ENCODE assay signal across 1 cellular context in the genomic region with DNA sequence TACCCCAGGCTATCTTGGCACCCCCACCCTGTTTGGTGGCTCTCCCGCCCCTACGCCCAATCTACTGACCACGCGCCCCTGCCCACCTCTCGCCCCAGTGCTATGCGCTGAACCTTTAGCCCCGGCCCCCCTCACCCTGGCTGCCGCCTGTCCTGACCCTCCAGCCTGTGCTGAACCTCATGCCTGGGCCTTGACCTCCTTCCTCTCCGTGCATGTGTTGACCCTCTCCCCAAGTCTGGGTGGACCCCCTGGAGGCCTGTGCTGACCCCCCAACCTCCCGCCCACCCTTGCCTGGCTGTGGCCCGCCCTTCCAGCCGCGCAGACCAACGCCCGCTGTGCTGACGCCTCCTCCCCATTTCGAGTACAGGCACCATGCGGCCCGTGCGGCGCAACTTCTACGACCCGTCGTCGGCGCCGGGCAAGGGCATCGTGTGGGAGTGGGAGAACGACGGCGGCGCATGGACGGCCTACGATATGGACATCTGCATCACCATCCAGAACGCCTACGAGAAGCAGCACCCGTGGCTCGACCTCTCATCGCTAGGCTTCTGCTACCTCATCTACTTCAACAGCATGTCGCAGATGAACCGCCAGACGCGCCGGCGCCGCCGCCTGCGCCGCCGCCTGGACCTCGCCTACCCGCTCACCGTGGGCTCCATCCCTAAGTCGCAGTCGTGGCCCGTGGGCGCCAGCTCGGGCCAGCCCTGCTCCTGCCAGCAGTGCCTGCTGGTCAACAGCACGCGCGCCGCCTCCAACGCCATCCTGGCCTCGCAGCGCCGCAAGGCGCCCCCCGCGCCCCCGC.
TF ChIP-seq lines count a peak whose summit lies in the region.

No MANE protein-coding gene starts in this region.

TF ChIP-seq in WTC11, 78 proteins besides CTCF, POLR2A, EP300 and RAD21 (continues in another document):
- TF ChIP-seq OVOL2 (CRISPR knock-in tag; IDR thresholded peaks at IDR 0.05; ENCODE audit: borderline replicate concordance): no peak
- TF ChIP-seq, protein P1, sequence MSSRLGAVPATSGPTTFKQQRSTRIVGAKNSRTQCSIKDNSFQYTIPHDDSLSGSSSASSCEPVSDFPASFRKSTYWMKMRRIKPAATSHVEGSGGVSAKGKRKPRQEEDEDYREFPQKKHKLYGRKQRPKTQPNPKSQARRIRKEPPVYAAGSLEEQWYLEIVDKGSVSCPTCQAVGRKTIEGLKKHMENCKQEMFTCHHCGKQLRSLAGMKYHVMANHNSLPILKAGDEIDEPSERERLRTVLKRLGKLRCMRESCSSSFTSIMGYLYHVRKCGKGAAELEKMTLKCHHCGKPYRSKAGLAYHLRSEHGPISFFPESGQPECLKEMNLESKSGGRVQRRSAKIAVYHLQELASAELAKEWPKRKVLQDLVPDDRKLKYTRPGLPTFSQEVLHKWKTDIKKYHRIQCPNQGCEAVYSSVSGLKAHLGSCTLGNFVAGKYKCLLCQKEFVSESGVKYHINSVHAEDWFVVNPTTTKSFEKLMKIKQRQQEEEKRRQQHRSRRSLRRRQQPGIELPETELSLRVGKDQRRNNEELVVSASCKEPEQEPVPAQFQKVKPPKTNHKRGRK (CRISPR knock-in tag; IDR thresholded peaks at IDR 0.05; ENCODE audit: borderline replicate concordance): no peak
- TF ChIP-seq NFE2L1 (CRISPR knock-in tag; IDR thresholded peaks at IDR 0.05): no peak
- TF ChIP-seq, protein P2, sequence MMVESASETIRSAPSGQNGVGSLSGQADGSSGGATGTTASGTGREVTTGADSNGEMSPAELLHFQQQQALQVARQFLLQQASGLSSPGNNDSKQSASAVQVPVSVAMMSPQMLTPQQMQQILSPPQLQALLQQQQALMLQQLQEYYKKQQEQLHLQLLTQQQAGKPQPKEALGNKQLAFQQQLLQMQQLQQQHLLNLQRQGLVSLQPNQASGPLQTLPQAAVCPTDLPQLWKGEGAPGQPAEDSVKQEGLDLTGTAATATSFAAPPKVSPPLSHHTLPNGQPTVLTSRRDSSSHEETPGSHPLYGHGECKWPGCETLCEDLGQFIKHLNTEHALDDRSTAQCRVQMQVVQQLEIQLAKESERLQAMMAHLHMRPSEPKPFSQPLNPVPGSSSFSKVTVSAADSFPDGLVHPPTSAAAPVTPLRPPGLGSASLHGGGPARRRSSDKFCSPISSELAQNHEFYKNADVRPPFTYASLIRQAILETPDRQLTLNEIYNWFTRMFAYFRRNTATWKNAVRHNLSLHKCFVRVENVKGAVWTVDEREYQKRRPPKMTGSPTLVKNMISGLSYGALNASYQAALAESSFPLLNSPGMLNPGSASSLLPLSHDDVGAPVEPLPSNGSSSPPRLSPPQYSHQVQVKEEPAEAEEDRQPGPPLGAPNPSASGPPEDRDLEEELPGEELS (CRISPR knock-in tag; IDR thresholded peaks at IDR 0.05): 0 out of 2 replicates have a peak, but pooled peaks have one; percentile 53
- 0 out of 2 replicates have a peak, but pooled peaks have one; percentile 33 for TF ChIP-seq ZNF138 (CRISPR knock-in tag; conservative IDR thresholded peaks at IDR 0.05)
- no peak for TF ChIP-seq ESRRA (CRISPR knock-in tag; IDR thresholded peaks at IDR 0.05; ENCODE audit: borderline replicate concordance)
- TF ChIP-seq, protein P3, sequence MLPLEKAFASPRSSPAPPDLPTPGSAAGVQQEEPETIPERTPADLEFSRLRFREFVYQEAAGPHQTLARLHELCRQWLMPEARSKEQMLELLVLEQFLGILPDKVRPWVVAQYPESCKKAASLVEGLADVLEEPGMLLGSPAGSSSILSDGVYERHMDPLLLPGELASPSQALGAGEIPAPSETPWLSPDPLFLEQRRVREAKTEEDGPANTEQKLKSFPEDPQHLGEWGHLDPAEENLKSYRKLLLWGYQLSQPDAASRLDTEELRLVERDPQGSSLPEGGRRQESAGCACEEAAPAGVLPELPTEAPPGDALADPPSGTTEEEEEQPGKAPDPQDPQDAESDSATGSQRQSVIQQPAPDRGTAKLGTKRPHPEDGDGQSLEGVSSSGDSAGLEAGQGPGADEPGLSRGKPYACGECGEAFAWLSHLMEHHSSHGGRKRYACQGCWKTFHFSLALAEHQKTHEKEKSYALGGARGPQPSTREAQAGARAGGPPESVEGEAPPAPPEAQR (CRISPR knock-in tag; IDR thresholded peaks at IDR 0.05): no peak
- no peak for TF ChIP-seq ZNF416 (CRISPR knock-in tag; IDR thresholded peaks at IDR 0.05)
- no peak for TF ChIP-seq JUN (CRISPR knock-in tag; IDR thresholded peaks at IDR 0.05)
- TF ChIP-seq ATF1 (CRISPR knock-in tag; IDR thresholded peaks at IDR 0.05): no peak
- TF ChIP-seq TEAD4 (CRISPR knock-in tag; IDR thresholded peaks at IDR 0.05): no peak
- TF ChIP-seq, protein P4, sequence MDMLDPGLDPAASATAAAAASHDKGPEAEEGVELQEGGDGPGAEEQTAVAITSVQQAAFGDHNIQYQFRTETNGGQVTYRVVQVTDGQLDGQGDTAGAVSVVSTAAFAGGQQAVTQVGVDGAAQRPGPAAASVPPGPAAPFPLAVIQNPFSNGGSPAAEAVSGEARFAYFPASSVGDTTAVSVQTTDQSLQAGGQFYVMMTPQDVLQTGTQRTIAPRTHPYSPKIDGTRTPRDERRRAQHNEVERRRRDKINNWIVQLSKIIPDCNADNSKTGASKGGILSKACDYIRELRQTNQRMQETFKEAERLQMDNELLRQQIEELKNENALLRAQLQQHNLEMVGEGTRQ (CRISPR knock-in tag; IDR thresholded peaks at IDR 0.05): no peak
- TF ChIP-seq, protein P5, sequence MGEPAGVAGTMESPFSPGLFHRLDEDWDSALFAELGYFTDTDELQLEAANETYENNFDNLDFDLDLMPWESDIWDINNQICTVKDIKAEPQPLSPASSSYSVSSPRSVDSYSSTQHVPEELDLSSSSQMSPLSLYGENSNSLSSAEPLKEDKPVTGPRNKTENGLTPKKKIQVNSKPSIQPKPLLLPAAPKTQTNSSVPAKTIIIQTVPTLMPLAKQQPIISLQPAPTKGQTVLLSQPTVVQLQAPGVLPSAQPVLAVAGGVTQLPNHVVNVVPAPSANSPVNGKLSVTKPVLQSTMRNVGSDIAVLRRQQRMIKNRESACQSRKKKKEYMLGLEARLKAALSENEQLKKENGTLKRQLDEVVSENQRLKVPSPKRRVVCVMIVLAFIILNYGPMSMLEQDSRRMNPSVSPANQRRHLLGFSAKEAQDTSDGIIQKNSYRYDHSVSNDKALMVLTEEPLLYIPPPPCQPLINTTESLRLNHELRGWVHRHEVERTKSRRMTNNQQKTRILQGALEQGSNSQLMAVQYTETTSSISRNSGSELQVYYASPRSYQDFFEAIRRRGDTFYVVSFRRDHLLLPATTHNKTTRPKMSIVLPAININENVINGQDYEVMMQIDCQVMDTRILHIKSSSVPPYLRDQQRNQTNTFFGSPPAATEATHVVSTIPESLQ (CRISPR knock-in tag; IDR thresholded peaks at IDR 0.05): no peak
- TF ChIP-seq, protein P6, sequence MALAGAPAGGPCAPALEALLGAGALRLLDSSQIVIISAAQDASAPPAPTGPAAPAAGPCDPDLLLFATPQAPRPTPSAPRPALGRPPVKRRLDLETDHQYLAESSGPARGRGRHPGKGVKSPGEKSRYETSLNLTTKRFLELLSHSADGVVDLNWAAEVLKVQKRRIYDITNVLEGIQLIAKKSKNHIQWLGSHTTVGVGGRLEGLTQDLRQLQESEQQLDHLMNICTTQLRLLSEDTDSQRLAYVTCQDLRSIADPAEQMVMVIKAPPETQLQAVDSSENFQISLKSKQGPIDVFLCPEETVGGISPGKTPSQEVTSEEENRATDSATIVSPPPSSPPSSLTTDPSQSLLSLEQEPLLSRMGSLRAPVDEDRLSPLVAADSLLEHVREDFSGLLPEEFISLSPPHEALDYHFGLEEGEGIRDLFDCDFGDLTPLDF (CRISPR knock-in tag; IDR thresholded peaks at IDR 0.05): no peak
- TF ChIP-seq, protein P7, sequence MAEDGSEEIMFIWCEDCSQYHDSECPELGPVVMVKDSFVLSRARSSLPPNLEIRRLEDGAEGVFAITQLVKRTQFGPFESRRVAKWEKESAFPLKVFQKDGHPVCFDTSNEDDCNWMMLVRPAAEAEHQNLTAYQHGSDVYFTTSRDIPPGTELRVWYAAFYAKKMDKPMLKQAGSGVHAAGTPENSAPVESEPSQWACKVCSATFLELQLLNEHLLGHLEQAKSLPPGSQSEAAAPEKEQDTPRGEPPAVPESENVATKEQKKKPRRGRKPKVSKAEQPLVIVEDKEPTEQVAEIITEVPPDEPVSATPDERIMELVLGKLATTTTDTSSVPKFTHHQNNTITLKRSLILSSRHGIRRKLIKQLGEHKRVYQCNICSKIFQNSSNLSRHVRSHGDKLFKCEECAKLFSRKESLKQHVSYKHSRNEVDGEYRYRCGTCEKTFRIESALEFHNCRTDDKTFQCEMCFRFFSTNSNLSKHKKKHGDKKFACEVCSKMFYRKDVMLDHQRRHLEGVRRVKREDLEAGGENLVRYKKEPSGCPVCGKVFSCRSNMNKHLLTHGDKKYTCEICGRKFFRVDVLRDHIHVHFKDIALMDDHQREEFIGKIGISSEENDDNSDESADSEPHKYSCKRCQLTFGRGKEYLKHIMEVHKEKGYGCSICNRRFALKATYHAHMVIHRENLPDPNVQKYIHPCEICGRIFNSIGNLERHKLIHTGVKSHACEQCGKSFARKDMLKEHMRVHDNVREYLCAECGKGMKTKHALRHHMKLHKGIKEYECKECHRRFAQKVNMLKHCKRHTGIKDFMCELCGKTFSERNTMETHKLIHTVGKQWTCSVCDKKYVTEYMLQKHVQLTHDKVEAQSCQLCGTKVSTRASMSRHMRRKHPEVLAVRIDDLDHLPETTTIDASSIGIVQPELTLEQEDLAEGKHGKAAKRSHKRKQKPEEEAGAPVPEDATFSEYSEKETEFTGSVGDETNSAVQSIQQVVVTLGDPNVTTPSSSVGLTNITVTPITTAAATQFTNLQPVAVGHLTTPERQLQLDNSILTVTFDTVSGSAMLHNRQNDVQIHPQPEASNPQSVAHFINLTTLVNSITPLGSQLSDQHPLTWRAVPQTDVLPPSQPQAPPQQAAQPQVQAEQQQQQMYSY (CRISPR knock-in tag; IDR thresholded peaks at IDR 0.05): peak; percentile 22; the same call in 1 of the 2 replicates
- TF ChIP-seq, protein P8, sequence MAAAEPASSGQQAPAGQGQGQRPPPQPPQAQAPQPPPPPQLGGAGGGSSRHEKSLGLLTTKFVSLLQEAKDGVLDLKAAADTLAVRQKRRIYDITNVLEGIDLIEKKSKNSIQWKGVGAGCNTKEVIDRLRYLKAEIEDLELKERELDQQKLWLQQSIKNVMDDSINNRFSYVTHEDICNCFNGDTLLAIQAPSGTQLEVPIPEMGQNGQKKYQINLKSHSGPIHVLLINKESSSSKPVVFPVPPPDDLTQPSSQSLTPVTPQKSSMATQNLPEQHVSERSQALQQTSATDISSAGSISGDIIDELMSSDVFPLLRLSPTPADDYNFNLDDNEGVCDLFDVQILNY (CRISPR knock-in tag; IDR thresholded peaks at IDR 0.05): 0 out of 2 replicates have a peak, but pooled peaks have one; percentile 29
- no peak for TF ChIP-seq TCF7 (CRISPR knock-in tag; IDR thresholded peaks at IDR 0.05; ENCODE audit: low read depth)
- no peak for TF ChIP-seq GTF2I (CRISPR knock-in tag; conservative IDR thresholded peaks at IDR 0.05)
- TF ChIP-seq, protein P9, sequence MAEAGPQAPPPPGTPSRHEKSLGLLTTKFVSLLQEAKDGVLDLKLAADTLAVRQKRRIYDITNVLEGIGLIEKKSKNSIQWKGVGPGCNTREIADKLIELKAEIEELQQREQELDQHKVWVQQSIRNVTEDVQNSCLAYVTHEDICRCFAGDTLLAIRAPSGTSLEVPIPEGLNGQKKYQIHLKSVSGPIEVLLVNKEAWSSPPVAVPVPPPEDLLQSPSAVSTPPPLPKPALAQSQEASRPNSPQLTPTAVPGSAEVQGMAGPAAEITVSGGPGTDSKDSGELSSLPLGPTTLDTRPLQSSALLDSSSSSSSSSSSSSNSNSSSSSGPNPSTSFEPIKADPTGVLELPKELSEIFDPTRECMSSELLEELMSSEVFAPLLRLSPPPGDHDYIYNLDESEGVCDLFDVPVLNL (CRISPR knock-in tag; IDR thresholded peaks at IDR 0.05; ENCODE audit: borderline replicate concordance, low read depth): no peak
- TF ChIP-seq ZNF671 (CRISPR knock-in tag; IDR thresholded peaks at IDR 0.05): no peak
- TF ChIP-seq TEAD1 (CRISPR knock-in tag; IDR thresholded peaks at IDR 0.05): no peak
- TF ChIP-seq NR3C1 (CRISPR knock-in tag; conservative IDR thresholded peaks at IDR 0.05; ENCODE audit: low read depth): 0 out of 2 replicates have a peak, but pooled peaks have one; percentile 56
- TF ChIP-seq MYBL2 (CRISPR knock-in tag; IDR thresholded peaks at IDR 0.05): no peak
- TF ChIP-seq, protein P10, sequence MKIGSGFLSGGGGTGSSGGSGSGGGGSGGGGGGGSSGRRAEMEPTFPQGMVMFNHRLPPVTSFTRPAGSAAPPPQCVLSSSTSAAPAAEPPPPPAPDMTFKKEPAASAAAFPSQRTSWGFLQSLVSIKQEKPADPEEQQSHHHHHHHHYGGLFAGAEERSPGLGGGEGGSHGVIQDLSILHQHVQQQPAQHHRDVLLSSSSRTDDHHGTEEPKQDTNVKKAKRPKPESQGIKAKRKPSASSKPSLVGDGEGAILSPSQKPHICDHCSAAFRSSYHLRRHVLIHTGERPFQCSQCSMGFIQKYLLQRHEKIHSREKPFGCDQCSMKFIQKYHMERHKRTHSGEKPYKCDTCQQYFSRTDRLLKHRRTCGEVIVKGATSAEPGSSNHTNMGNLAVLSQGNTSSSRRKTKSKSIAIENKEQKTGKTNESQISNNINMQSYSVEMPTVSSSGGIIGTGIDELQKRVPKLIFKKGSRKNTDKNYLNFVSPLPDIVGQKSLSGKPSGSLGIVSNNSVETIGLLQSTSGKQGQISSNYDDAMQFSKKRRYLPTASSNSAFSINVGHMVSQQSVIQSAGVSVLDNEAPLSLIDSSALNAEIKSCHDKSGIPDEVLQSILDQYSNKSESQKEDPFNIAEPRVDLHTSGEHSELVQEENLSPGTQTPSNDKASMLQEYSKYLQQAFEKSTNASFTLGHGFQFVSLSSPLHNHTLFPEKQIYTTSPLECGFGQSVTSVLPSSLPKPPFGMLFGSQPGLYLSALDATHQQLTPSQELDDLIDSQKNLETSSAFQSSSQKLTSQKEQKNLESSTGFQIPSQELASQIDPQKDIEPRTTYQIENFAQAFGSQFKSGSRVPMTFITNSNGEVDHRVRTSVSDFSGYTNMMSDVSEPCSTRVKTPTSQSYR (CRISPR knock-in tag; IDR thresholded peaks at IDR 0.05): no peak
- no peak for TF ChIP-seq SMAD3 (CRISPR knock-in tag; IDR thresholded peaks at IDR 0.05; ENCODE audit: borderline replicate concordance)
